In the genomic region with DNA sequence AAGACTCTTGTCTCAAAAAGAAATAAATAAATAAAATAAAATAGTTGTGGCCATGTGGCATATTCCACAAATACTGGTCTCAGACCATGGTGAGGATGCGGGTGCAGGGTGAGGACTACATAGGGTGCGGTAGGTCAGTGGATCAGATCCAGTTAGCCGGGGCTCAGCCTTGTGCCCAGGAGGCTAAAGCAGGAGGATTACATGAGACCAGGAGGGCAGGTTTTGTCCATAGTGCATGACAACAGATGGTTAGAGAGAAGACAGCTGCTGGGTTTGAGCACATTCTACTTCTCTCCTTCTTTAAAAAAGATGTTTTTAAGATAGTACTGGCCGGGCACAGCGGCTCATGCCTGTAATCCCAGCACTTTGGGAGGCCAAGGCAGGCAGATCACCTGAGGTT, we compare ENCODE assay signal across 14 cellular contexts. TPM values are rescaled to one million over a fixed set of nuclear protein-coding genes. Genes with fewer than 3 reads are reported as not detected.
"Had no signal": no experiment of that assay in that cellular context is flagged by ENCODE, and none has a peak within 500 bp of the region (broad histone marks: within the 10 kb centered on the region; RNA-seq: fewer than 3 reads in every experiment).

No MANE protein-coding gene starts in this region.

- DNase-seq: activated CD4-positive, alpha-beta T cell treated with anti-CD3 and anti-CD28 coated beads for 36 hours; activated naive CD4-positive, alpha-beta T cell treated with anti-CD3 and anti-CD28 coated beads for 36 hours; effector CD4-positive, alpha-beta T cell; esophagus squamous epithelium; hypothalamus; kidney glomerular epithelial cell; upper lobe of right lung had no signal

- H3K27ac Mint-ChIP-seq: activated CD4-positive, alpha-beta T cell treated with anti-CD3 and anti-CD28 coated beads for 36 hours; activated naive CD4-positive, alpha-beta T cell treated with anti-CD3 and anti-CD28 coated beads for 36 hours; activated T-helper 2 cell treated with anti-CD3 and anti-CD28 coated beads, Interferon-gamma antibody, Interleukin-2, Interleukin-4, amounts not matched to agents 10 μg/mL and 5 μg/mL and 100 μg/mL, durations not matched to agents 14 hours and 24 hours and 36 hours; mesothelial cell of epicardium; neural progenitor cell; stimulated activated effector memory CD8-positive, alpha-beta T cell treated with anti-CD3 and anti-CD28 coated beads, Interleukin-12 subunit alpha, Interleukin-12 subunit beta, amount 100 ng/mL, for 72 hours had no signal

- H3K4me3 Mint-ChIP-seq: activated CD4-positive, alpha-beta T cell treated with anti-CD3 and anti-CD28 coated beads for 36 hours; activated naive CD4-positive, alpha-beta T cell treated with anti-CD3 and anti-CD28 coated beads for 36 hours; mesothelial cell of epicardium; neural progenitor cell; stimulated activated effector memory CD8-positive, alpha-beta T cell treated with anti-CD3 and anti-CD28 coated beads, Interleukin-12 subunit alpha, Interleukin-12 subunit beta, amount 100 ng/mL, for 72 hours had no signal

- H3K9me3 Mint-ChIP-seq: activated naive CD4-positive, alpha-beta T cell treated with anti-CD3 and anti-CD28 coated beads for 36 hours; activated T-helper 2 cell treated with anti-CD3 and anti-CD28 coated beads, Interferon-gamma antibody, Interleukin-2, Interleukin-4, amounts not matched to agents 10 μg/mL and 5 μg/mL and 100 μg/mL, durations not matched to agents 14 hours and 24 hours and 36 hours; mesothelial cell of epicardium; neural progenitor cell; stimulated activated effector memory CD8-positive, alpha-beta T cell treated with anti-CD3 and anti-CD28 coated beads, Interleukin-12 subunit alpha, Interleukin-12 subunit beta, amount 100 ng/mL, for 72 hours had no signal

- H3K27me3 Mint-ChIP-seq: activated CD4-positive, alpha-beta T cell treated with anti-CD3 and anti-CD28 coated beads for 36 hours had no signal

- ATAC-seq: activated CD4-positive, alpha-beta T cell treated with anti-CD3 and anti-CD28 coated beads for 36 hours; pancreas; stimulated activated effector memory CD8-positive, alpha-beta T cell treated with anti-CD3 and anti-CD28 coated beads, Interleukin-12 subunit alpha, Interleukin-12 subunit beta, amount 100 ng/mL, for 72 hours; upper lobe of right lung had no signal

- H3K36me3 Mint-ChIP-seq: mesothelial cell of epicardium; neural progenitor cell; stimulated activated effector memory CD8-positive, alpha-beta T cell treated with anti-CD3 and anti-CD28 coated beads, Interleukin-12 subunit alpha, Interleukin-12 subunit beta, amount 100 ng/mL, for 72 hours had no signal

RNA-seq across cellular contexts. Expression of gene IL1RN, which starts 33.6 kb away (rescaled TPM):
- total RNA-seq: endothelial cell of umbilical vein, fibroblast of villous mesenchyme, mesothelial cell of epicardium had no signal
